In genomic region chr2:180203972-180204371, GRCh38 we compare ENCODE assay signal across 18 cellular contexts.
DNase-seq lines count a peak whose midpoint lies in the region; ATAC-seq, FAIRE-seq and TF ChIP-seq lines count a peak whose summit lies in the region.
"Had no signal": no experiment of that assay in that cellular context is flagged by ENCODE, and none has a peak within 500 bp of the region (broad histone marks: within the 10 kb centered on the region; RNA-seq: fewer than 3 reads in every experiment).

No MANE protein-coding gene starts in this region.

- no peak overlapping the region for H3K23ac ChIP-seq in H1 (ENCODE audit: insufficient read length)

- no peaks in the 10 kb centered on the region for H3K79me2 ChIP-seq in H1 (ENCODE audit: control insufficient read depth in 1 of 2, insufficient read depth in 2 of 2, low read length in 2 of 2)

- no peak overlapping the region for H3K9ac ChIP-seq in H1 (replicated peaks in 1 of 4; ENCODE audit: extremely low read depth in 1 of 4, low read depth in 3 of 4, low read length in 3 of 4)

- H4K20me1 ChIP-seq in H1 (replicated peaks in 1 of 2; ENCODE audit: control insufficient read depth in 1 of 2, insufficient read depth in 2 of 2, low read length in 2 of 2), result no peaks in the 10 kb centered on the region

- DNase-seq in MCF 10A (ENCODE audit: unreplicated experiment), result peak; percentile 82
- no peak for DNase-seq in breast epithelium (ENCODE audit: low spot score in 2 of 2)
- no peak for DNase-seq in H1 (ENCODE audit: low read depth in 1 of 2, low spot score in 2 of 2)
- peak; percentile 85 for DNase-seq in iris pigment epithelial cell (ENCODE audit: low read depth)
- peak; percentile 94 for DNase-seq in stromal cell of bone marrow (ENCODE audit: low read depth)
- no peak for DNase-seq in NCI-H1092 (lab: John Stamatoyannopoulos, UW)
- DNase-seq: activated T-cell treated with anti-CD3 and anti-CD28 coated beads, Interleukin-2, amount 50 U/mL, for 72 hours; NCI-H1417 treated with DMSO at 0.1 percent for 48 hours; nephron progenitor cell; spleen; T-helper 1 cell; testis had no signal

- H3K36me3 ChIP-seq in breast epithelium, result no peaks in the 10 kb centered on the region
- no peaks in the 10 kb centered on the region for H3K36me3 ChIP-seq in H1 (ENCODE audit: control insufficient read depth in 2 of 4, insufficient read depth in 4 of 4, low read length in 3 of 4)
- H3K36me3 ChIP-seq: heart left ventricle, spleen had no signal

- H2BK120ac ChIP-seq in H1 (replicated peaks; ENCODE audit: low read depth, low read length), result no peak overlapping the region

- no peak overlapping the region for H3K14ac ChIP-seq in H1 (ENCODE audit: insufficient read length)

- ATAC-seq in GM19467 (IDR thresholded peaks at IDR 0.05; ENCODE audit: unreplicated experiment) (no peak), HG03432 (IDR thresholded peaks at IDR 0.05; ENCODE audit: unreplicated experiment) (no peak)
- ATAC-seq: activated T-cell treated with anti-CD3 and anti-CD28 coated beads, Interleukin-2, amount 50 U/mL, for 72 hours; HepG2; Panc1 had no signal

- H3K56ac ChIP-seq in H1 (replicated peaks; ENCODE audit: insufficient read length, low read depth, low read length), result no peak overlapping the region

- CTCF ChIA-PET in MCF 10A (lab: Yijun Ruan, JAX), result interaction anchor here (1.0 kb wide), 1 partner anchor 18 kb away, joined by 4 read pairs; no protein-coding TSS in a partner anchor
- CTCF ChIA-PET in H1 (lab: Charles Lee; ENCODE audit: partially characterized antibody), result no interaction called here

- H2BK15ac ChIP-seq in H1 (ENCODE audit: low read length), result no peak overlapping the region

- H3K4me3 Mint-ChIP-seq in MCF 10A (ENCODE audit: unreplicated experiment), result no peak overlapping the region
- H3K4me3 Mint-ChIP-seq: activated T-cell treated with anti-CD3 and anti-CD28 coated beads, Interleukin-2, amount 50 U/mL, for 72 hours; nephron progenitor cell had no signal

- H2BK20ac ChIP-seq in H1 (ENCODE audit: low read length), result peak overlapping the region; percentile 41; the same call in 1 of the 2 replicates

- no peaks in the 10 kb centered on the region for H3K36me3 Mint-ChIP-seq in MCF 10A (ENCODE audit: insufficient read depth, unreplicated experiment)

- TF ChIP-seq CTCF in MCF 10A (IDR thresholded peaks at IDR 0.05; ENCODE audit: unreplicated experiment) (no peak), breast epithelium (IDR thresholded peaks at IDR 0.05) (no peak), H1 (IDR thresholded peaks at IDR 0.05; ENCODE audit: control extremely low read depth in 1 of 3, insufficient read depth in 1 of 3, low read depth in 1 of 3, low read length in 3 of 3) (no peak)

- intact Hi-C loops in MCF 10A (cut with micrococcal nuclease), result no loop called here
- intact Hi-C loops in breast epithelium (cut with DNase I; ENCODE audit: low total_unique reads), result no loop called here

- no peaks in the 10 kb centered on the region for H3K27me3 ChIP-seq in breast epithelium
- H3K27me3 ChIP-seq in H1 (replicated peaks in 1 of 4; ENCODE audit: control insufficient read depth in 3 of 4, extremely low read depth in 1 of 4, insufficient read depth in 3 of 4, low read length in 3 of 4), result no peaks in the 10 kb centered on the region
- H3K27me3 ChIP-seq: heart left ventricle, spleen, testis had no signal

- no peaks in the 10 kb centered on the region for H3K27me3 Mint-ChIP-seq in MCF 10A (ENCODE audit: insufficient read depth, unreplicated experiment)

- H2AFZ ChIP-seq in H1 (ENCODE audit: low read length), result peak overlapping the region; percentile 78; the same call in 1 of the 2 replicates

- no peaks in the 10 kb centered on the region for H3K4me1 ChIP-seq in breast epithelium
- no peaks in the 10 kb centered on the region; a peak in 1 of 7 replicates for H3K4me1 ChIP-seq in H1 (replicated peaks in 1 of 4; ENCODE audit: control insufficient read depth in 3 of 4, insufficient read depth in 4 of 4, low read length in 3 of 4)
- H3K4me1 ChIP-seq: spleen, testis had no signal

- TF ChIP-seq EP300 in H1 (IDR thresholded peaks at IDR 0.05; ENCODE audit: borderline replicate concordance in 1 of 2, low read depth in 2 of 2, low read length in 2 of 2), result no peak

- WGBS in H1 (ENCODE audit: extremely low coverage in 1 of 2, insufficient coverage in 1 of 2, insufficient read length in 1 of 2, insufficient replicate concordance in 2 of 2, low coverage in 1 of 2, low lambda C conversion rate in 2 of 2, missing lambda C conversion rate in 1 of 2), 2 experiments, result 86% methylated on average over 2 of the region's 2 CpGs; no CpG with 5 or more reads in 1 of the 2 experiments

- no peak overlapping the region for H4K5ac ChIP-seq in H1 (ENCODE audit: insufficient read length, low read depth, low read length)

- no peak for TF ChIP-seq RAD21 in H1 (IDR thresholded peaks at IDR 0.05 in 1 of 2, conservative IDR thresholded peaks at IDR 0.05 in 1 of 2; ENCODE audit: low read depth in 2 of 2, low read length in 2 of 2)

- H2BK5ac ChIP-seq in H1 (ENCODE audit: low read depth, low read length), result no peak overlapping the region

- H3K27ac Mint-ChIP-seq in MCF 10A (ENCODE audit: low read depth, unreplicated experiment), result peak overlapping the region; percentile 10
- H3K27ac Mint-ChIP-seq: activated T-cell treated with anti-CD3 and anti-CD28 coated beads, Interleukin-2, amount 50 U/mL, for 72 hours; nephron progenitor cell had no signal

- TF ChIP-seq POLR2A in breast epithelium (IDR thresholded peaks at IDR 0.05) (no peak), H1 (IDR thresholded peaks at IDR 0.05; ENCODE audit: control extremely low read depth in 1 of 2, low read depth in 2 of 2, low read length in 2 of 2) (no peak)

- H3K79me1 ChIP-seq in H1 (ENCODE audit: low read depth, low read length), result no peaks in the 10 kb centered on the region

- BruUV-seq in MCF 10A (replicated peaks; lab: Mats Ljungman, UMichigan), result no TSS peak

- H3K9me3 ChIP-seq in breast epithelium, result no peaks in the 10 kb centered on the region
- no peaks in the 10 kb centered on the region for H3K9me3 ChIP-seq in H1 (ENCODE audit: insufficient read depth in 2 of 2, low read depth in 1 of 2, low read length in 1 of 2)
- H3K9me3 ChIP-seq: heart left ventricle, spleen, testis had no signal

- no peaks in the 10 kb centered on the region for H3K23me2 ChIP-seq in H1 (ENCODE audit: low read depth, low read length)

- H2BK12ac ChIP-seq in H1 (ENCODE audit: low read depth, low read length), result no peak overlapping the region

- H3K18ac ChIP-seq in H1 (ENCODE audit: extremely low read depth, low read length), result no peak overlapping the region

- POLR2A ChIA-PET in MCF 10A (lab: Yijun Ruan, JAX), result interaction anchor here (0.7 to 1.3 kb wide), 3 partner anchors 19 to 1715 kb away, joined by 3 to 6 read pairs (median 5); no protein-coding TSS in a partner anchor
- POLR2A ChIA-PET in H1 (lab: Charles Lee; ENCODE audit: partially characterized antibody), result no interaction called here

- no peak overlapping the region for H4K8ac ChIP-seq in H1 (ENCODE audit: extremely low read depth, insufficient read depth, low read length)

- H3K4me3 ChIP-seq in breast epithelium (no peak overlapping the region), H1 (ENCODE audit: extremely low read depth in 1 of 4, insufficient read depth in 2 of 4, low read depth in 3 of 4, low read length in 4 of 4) (no peak overlapping the region)
- H3K4me3 ChIP-seq: heart left ventricle, spleen, testis had no signal

- H3K27ac ChIP-seq in breast epithelium (peak overlapping the region in 1 of 2 donors; percentile 25), H1 (ENCODE audit: low read depth, low read length) (no peak overlapping the region)
- H3K27ac ChIP-seq: 22Rv1, heart left ventricle, spleen, testis had no signal

- no peak overlapping the region for H3K4ac ChIP-seq in H1 (replicated peaks; ENCODE audit: insufficient read length, low read depth, low read length)

- H3K9me3 Mint-ChIP-seq in MCF 10A (ENCODE audit: unreplicated experiment), result no peaks in the 10 kb centered on the region
- H3K9me3 Mint-ChIP-seq: activated T-cell treated with anti-CD3 and anti-CD28 coated beads, Interleukin-2, amount 50 U/mL, for 72 hours; nephron progenitor cell had no signal

- no peak overlapping the region for H4K91ac ChIP-seq in H1 (replicated peaks; ENCODE audit: insufficient read length, low read length)

- peaks cover 18% of the 10 kb centered on the region for H3K4me1 Mint-ChIP-seq in MCF 10A (ENCODE audit: insufficient read depth, unreplicated experiment)
- H3K4me1 Mint-ChIP-seq: nephron progenitor cell had no signal

- no peak overlapping the region for H3K4me2 ChIP-seq in H1 (ENCODE audit: insufficient read depth in 1 of 2, low read depth in 2 of 2, low read length in 2 of 2)

- H2AK5ac ChIP-seq in H1 (ENCODE audit: low read depth, low read length), result no peak overlapping the region

- no peak for FAIRE-seq in H1 (lab: Jason Lieb, UNC)
- FAIRE-seq: HepG2 had no signal

TF ChIP-seq in H1, 55 proteins besides CTCF, POLR2A, EP300 and RAD21:
- TF ChIP-seq RFX5 (IDR thresholded peaks at IDR 0.05; ENCODE audit: borderline replicate concordance, low read depth, low read length), result no peak
- no peak for TF ChIP-seq SIX5 (IDR thresholded peaks at IDR 0.05; ENCODE audit: low read depth, low read length)
- TF ChIP-seq CHD2 (IDR thresholded peaks at IDR 0.05; ENCODE audit: low read length), result no peak
- TF ChIP-seq YY1 (IDR thresholded peaks at IDR 0.05; ENCODE audit: low read depth, low read length), result no peak
- no peak for TF ChIP-seq EGR1 (IDR thresholded peaks at IDR 0.05; ENCODE audit: borderline replicate concordance, low read depth, low read length)
- TF ChIP-seq TBP (IDR thresholded peaks at IDR 0.05; ENCODE audit: low read depth, low read length), result no peak
- TF ChIP-seq JUN (IDR thresholded peaks at IDR 0.05; ENCODE audit: low read depth, low read length), result no peak
- no peak for TF ChIP-seq ZNF274 (IDR thresholded peaks at IDR 0.05; ENCODE audit: borderline replicate concordance, extremely low read depth, low read length)
- TF ChIP-seq CEBPB (IDR thresholded peaks at IDR 0.05; ENCODE audit: low read depth, low read length), result no peak
- no peak for TF ChIP-seq SUZ12 (IDR thresholded peaks at IDR 0.05; ENCODE audit: low read length)
- TF ChIP-seq, protein P1, sequence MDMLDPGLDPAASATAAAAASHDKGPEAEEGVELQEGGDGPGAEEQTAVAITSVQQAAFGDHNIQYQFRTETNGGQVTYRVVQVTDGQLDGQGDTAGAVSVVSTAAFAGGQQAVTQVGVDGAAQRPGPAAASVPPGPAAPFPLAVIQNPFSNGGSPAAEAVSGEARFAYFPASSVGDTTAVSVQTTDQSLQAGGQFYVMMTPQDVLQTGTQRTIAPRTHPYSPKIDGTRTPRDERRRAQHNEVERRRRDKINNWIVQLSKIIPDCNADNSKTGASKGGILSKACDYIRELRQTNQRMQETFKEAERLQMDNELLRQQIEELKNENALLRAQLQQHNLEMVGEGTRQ (IDR thresholded peaks at IDR 0.05; ENCODE audit: low read length), result no peak
- no peak for TF ChIP-seq TCF12 (IDR thresholded peaks at IDR 0.05; ENCODE audit: low read depth, low read length)
- no peak for TF ChIP-seq BRCA1 (IDR thresholded peaks at IDR 0.05; ENCODE audit: low read depth, low read length)
- TF ChIP-seq TAF7 (optimal IDR thresholded peaks at IDR 0.05; ENCODE audit: borderline replicate concordance, low read depth, low read length), result no peak
- TF ChIP-seq SIRT6 (IDR thresholded peaks at IDR 0.05; ENCODE audit: low read length), result no peak

Comparison
In these comparisons a context has a peak if more than half of its experiments do, and no peak if none do; other contexts are left out.
1. DNase-seq: peak in MCF 10A (single experiment), iris pigment epithelial cell (single experiment) and stromal cell of bone marrow (single experiment); none in breast epithelium (0 of 2), H1 (0 of 2) and NCI-H1092 (single experiment).